33 cellular contexts compared by ENCODE assay signal in the genomic region with DNA sequence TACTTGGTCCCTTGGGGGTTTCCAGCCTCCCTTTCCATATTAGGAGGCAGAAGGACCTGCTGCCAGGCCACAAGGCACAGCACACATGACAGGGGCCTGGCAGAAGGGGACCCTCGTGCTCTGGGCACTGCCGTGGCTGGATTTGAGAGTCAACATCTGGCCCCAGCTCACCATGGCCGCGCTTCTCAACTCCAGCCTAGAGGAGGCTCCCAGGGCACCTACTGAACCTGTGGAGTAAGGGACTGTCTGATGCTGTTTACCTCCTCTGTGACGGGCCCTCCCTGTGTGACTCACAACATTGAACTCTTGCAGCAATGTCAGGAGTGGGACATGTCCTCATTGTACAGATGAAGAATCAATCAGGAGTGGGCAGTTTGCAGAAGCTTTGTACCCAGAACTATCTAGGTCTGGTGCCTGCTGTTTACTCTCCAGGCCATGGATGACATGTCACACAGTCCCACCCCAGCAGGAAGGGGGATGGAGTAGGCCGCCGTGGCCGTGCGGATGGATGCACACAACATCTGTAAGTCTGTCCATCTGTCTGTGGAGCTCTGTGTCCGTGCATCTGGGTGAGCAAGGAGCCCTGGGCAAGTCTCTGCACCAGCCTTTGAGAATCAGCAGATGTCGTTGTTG.
"Had no signal": no experiment of that assay in that cellular context is flagged by ENCODE, and none has a peak within 500 bp of the region (broad histone marks: within the 10 kb centered on the region; RNA-seq: fewer than 3 reads in every experiment).

No MANE protein-coding gene starts in this region.

- DNase-seq: activated CD4-positive, alpha-beta memory T cell treated with anti-CD3 and anti-CD28 coated beads, Interleukin-2, amount 10 ng/mL, durations not matched to agents 7 days and 5 days; activated CD4-positive, alpha-beta T cell treated with anti-CD3 and anti-CD28 coated beads for 1 hour; activated CD4-positive, alpha-beta T cell treated with anti-CD3 and anti-CD28 coated beads for 48 hours; activated CD4-positive, CD25-positive, alpha-beta regulatory T cell; activated CD8-positive, alpha-beta memory T cell treated with anti-CD3 and anti-CD28 coated beads for 24 hours; activated CD8-positive, alpha-beta memory T cell treated with anti-CD3 and anti-CD28 coated beads, Interleukin-2, amount 50 U/mL, for 48 hours; activated effector memory CD4-positive, alpha-beta T cell treated with Interleukin-2 at 50 U/mL for 16 hours; activated naive CD4-positive, alpha-beta T cell treated with anti-CD3 and anti-CD28 coated beads, Interleukin-2, amount 10 ng/mL, durations not matched to agents 7 days and 5 days; activated naive CD8-positive, alpha-beta T cell treated with anti-CD3 and anti-CD28 coated beads, Interleukin-2, amount 50 U/mL, for 24 hours; activated T-cell treated with anti-CD3 and anti-CD28 coated beads, Interleukin-2, amount 50 U/mL, for 48 hours; anterior cingulate cortex; Kasumi-1; KG1; MG63; MV-4-11; NCI-H1092; NCI-H1436 treated with DMSO at 0.1 percent for 48 hours; NCI-H1694 treated with DMSO at 0.1 percent for 48 hours; NCI-H2029; NCI-H345; NCI-H524 treated with DMSO at 0.1 percent for 48 hours; NK-92 treated with Interleukin-12 subunit alpha and Interleukin-12 subunit beta, amount 100 ng/mL, for 24 hours; PC-3; RPMI8226; SIG-M5; SW 1271; T-helper 2 cell; T-helper 9 cell; WERI-Rb-1 had no signal

- H3K27me3 ChIP-seq: Peyer's patch had no signal

- H3K4me3 Mint-ChIP-seq: activated CD4-positive, alpha-beta memory T cell treated with anti-CD3 and anti-CD28 coated beads, Interleukin-2, amount 10 ng/mL, durations not matched to agents 7 days and 5 days; activated CD8-positive, alpha-beta memory T cell treated with anti-CD3 and anti-CD28 coated beads, Interleukin-2, amount 10 ng/mL, durations not matched to agents 7 days and 5 days; activated naive CD4-positive, alpha-beta T cell treated with anti-CD3 and anti-CD28 coated beads, Interleukin-2, amount 10 ng/mL, durations not matched to agents 7 days and 5 days; activated naive CD8-positive, alpha-beta T cell; activated naive CD8-positive, alpha-beta T cell treated with anti-CD3 and anti-CD28 coated beads, Interleukin-2, amount 50 U/mL, for 24 hours; brain had no signal

- H3K27ac Mint-ChIP-seq: activated CD4-positive, alpha-beta memory T cell treated with anti-CD3 and anti-CD28 coated beads, Interleukin-2, amount 10 ng/mL, durations not matched to agents 7 days and 5 days; activated CD8-positive, alpha-beta memory T cell treated with anti-CD3 and anti-CD28 coated beads, Interleukin-2, amount 10 ng/mL, durations not matched to agents 7 days and 5 days; activated naive CD4-positive, alpha-beta T cell treated with anti-CD3 and anti-CD28 coated beads, Interleukin-2, amount 10 ng/mL, durations not matched to agents 7 days and 5 days; activated naive CD8-positive, alpha-beta T cell; activated naive CD8-positive, alpha-beta T cell treated with anti-CD3 and anti-CD28 coated beads, Interleukin-2, amount 50 U/mL, for 24 hours had no signal

- H3K36me3 Mint-ChIP-seq: activated CD8-positive, alpha-beta memory T cell treated with anti-CD3 and anti-CD28 coated beads, Interleukin-2, amount 10 ng/mL, durations not matched to agents 7 days and 5 days; activated naive CD4-positive, alpha-beta T cell treated with anti-CD3 and anti-CD28 coated beads, Interleukin-2, amount 10 ng/mL, durations not matched to agents 7 days and 5 days; activated naive CD8-positive, alpha-beta T cell; brain had no signal

- H3K4me3 ChIP-seq: MG63, Peyer's patch had no signal

- H3K4me1 ChIP-seq: Peyer's patch had no signal

- ATAC-seq: activated CD8-positive, alpha-beta memory T cell treated with anti-CD3 and anti-CD28 coated beads, Interleukin-2, amount 10 ng/mL, durations not matched to agents 7 days and 5 days; activated naive CD8-positive, alpha-beta T cell treated with anti-CD3 and anti-CD28 coated beads, Interleukin-2, amount 50 U/mL, for 24 hours; PC-3 had no signal

- H3K27me3 Mint-ChIP-seq: activated CD4-positive, alpha-beta memory T cell treated with anti-CD3 and anti-CD28 coated beads, Interleukin-2, amount 10 ng/mL, durations not matched to agents 7 days and 5 days; activated CD8-positive, alpha-beta memory T cell treated with anti-CD3 and anti-CD28 coated beads, Interleukin-2, amount 10 ng/mL, durations not matched to agents 7 days and 5 days; activated naive CD4-positive, alpha-beta T cell treated with anti-CD3 and anti-CD28 coated beads, Interleukin-2, amount 10 ng/mL, durations not matched to agents 7 days and 5 days had no signal

- H3K36me3 ChIP-seq: MG63, Peyer's patch, WERI-Rb-1 had no signal

- H3K27ac ChIP-seq: Peyer's patch, WERI-Rb-1 had no signal

- H3K9me3 ChIP-seq: MG63, Peyer's patch had no signal

- H3K4me1 Mint-ChIP-seq: activated CD4-positive, alpha-beta memory T cell treated with anti-CD3 and anti-CD28 coated beads, Interleukin-2, amount 10 ng/mL, durations not matched to agents 7 days and 5 days; activated CD8-positive, alpha-beta memory T cell treated with anti-CD3 and anti-CD28 coated beads, Interleukin-2, amount 10 ng/mL, durations not matched to agents 7 days and 5 days; activated naive CD4-positive, alpha-beta T cell treated with anti-CD3 and anti-CD28 coated beads, Interleukin-2, amount 10 ng/mL, durations not matched to agents 7 days and 5 days; activated naive CD8-positive, alpha-beta T cell treated with anti-CD3 and anti-CD28 coated beads, Interleukin-2, amount 50 U/mL, for 24 hours had no signal
